Comparison of ENCODE assay signal across 1 cellular context in genomic region chr3:190265795-190266194, GRCh38.
TF ChIP-seq lines count a peak whose summit lies in the region.

No MANE protein-coding gene starts in this region.

TF ChIP-seq in HCT116, 20 proteins besides CTCF, POLR2A, EP300 and RAD21 (continued from another document):
- TF ChIP-seq REST (IDR thresholded peaks at IDR 0.05; ENCODE audit: low read depth) (no peak), POLR2AphosphoS5 (IDR thresholded peaks at IDR 0.05; ENCODE audit: low read depth, low read length) (no peak), ATF3 (IDR thresholded peaks at IDR 0.05) (no peak)
